In the genomic region with DNA sequence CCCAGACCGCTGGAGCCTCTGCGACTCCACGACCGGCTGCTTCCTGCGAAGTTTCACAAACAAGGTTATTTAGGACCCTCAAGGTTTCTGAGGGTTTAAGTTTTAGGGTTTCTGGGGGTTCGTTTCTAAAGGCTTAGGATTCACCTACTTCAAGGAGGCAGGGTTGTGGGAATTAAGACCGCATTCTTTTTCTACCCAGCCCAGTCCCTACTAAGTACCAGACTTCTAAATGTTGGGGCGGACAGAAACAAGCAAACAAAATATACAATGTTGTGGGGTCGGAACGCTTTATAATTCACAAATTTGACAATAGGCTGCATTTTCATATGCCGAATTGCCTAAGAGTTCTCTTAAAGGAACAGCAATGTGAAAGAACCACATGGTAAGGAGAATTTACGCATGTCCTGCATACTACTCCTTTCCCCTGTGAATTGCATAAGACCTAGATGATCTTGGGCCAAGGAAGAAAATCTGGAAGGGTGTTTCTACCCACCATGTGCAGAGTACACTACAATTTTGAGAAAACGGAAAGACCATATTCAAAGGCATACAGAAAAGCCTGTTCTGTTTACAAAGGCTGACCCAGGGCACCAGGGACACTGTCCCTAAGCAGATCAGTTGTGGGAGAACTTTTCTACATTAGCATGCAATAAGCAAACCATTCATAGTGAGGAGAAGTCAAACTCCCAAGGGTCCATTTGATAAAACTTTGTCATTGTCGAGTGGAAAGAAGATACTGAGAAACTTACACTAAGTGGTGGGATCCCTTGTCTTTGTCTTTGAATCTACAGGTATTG, we compare ENCODE assay signal across 1 cellular context.
TF ChIP-seq lines count a peak whose summit lies in the region.

No MANE protein-coding gene starts in this region.

TF ChIP-seq in HepG2, 621 proteins besides CTCF, POLR2A, EP300 and RAD21 (continued from another document and continues in another):
- no peak for TF ChIP-seq REST (IDR thresholded peaks at IDR 0.05; ENCODE audit: borderline replicate concordance in 1 of 2, low read depth in 1 of 2, low read length in 2 of 2)
- TF ChIP-seq CAMTA2 (CRISPR knock-in tag; IDR thresholded peaks at IDR 0.05; ENCODE audit: borderline replicate concordance), result no peak
- no peak for TF ChIP-seq RFX3 (CRISPR knock-in tag; IDR thresholded peaks at IDR 0.05)
- TF ChIP-seq JARID2 (CRISPR knock-in tag; IDR thresholded peaks at IDR 0.05; ENCODE audit: insufficient replicate concordance), result no peak
- no peak for TF ChIP-seq SP4 (CRISPR knock-in tag; IDR thresholded peaks at IDR 0.05)
- TF ChIP-seq, protein P1, sequence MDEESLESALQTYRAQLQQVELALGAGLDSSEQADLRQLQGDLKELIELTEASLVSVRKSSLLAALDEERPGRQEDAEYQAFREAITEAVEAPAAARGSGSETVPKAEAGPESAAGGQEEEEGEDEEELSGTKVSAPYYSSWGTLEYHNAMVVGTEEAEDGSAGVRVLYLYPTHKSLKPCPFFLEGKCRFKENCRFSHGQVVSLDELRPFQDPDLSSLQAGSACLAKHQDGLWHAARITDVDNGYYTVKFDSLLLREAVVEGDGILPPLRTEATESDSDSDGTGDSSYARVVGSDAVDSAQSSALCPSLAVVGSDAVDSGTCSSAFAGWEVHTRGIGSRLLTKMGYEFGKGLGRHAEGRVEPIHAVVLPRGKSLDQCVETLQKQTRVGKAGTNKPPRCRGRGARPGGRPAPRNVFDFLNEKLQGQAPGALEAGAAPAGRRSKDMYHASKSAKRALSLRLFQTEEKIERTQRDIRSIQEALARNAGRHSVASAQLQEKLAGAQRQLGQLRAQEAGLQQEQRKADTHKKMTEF (CRISPR knock-in tag; IDR thresholded peaks at IDR 0.05), result no peak
- TF ChIP-seq KLF11 (CRISPR knock-in tag; IDR thresholded peaks at IDR 0.05), result no peak
- no peak for TF ChIP-seq ZNF781 (CRISPR knock-in tag; IDR thresholded peaks at IDR 0.05; ENCODE audit: borderline replicate concordance, not compliant biosample characterization)
- TF ChIP-seq CEBPG (CRISPR knock-in tag; IDR thresholded peaks at IDR 0.05), result peak; percentile 71
- TF ChIP-seq SMAD3 (CRISPR knock-in tag; IDR thresholded peaks at IDR 0.05), result no peak
- no peak for TF ChIP-seq HOXD1 (CRISPR knock-in tag; IDR thresholded peaks at IDR 0.05)
- TF ChIP-seq ZNF3 (CRISPR knock-in tag; IDR thresholded peaks at IDR 0.05), result no peak
- no peak for TF ChIP-seq ZFP1 (CRISPR knock-in tag; IDR thresholded peaks at IDR 0.05)
- TF ChIP-seq KDM3A (CRISPR knock-in tag; IDR thresholded peaks at IDR 0.05; ENCODE audit: low read depth), result no peak
- TF ChIP-seq, protein P2, sequence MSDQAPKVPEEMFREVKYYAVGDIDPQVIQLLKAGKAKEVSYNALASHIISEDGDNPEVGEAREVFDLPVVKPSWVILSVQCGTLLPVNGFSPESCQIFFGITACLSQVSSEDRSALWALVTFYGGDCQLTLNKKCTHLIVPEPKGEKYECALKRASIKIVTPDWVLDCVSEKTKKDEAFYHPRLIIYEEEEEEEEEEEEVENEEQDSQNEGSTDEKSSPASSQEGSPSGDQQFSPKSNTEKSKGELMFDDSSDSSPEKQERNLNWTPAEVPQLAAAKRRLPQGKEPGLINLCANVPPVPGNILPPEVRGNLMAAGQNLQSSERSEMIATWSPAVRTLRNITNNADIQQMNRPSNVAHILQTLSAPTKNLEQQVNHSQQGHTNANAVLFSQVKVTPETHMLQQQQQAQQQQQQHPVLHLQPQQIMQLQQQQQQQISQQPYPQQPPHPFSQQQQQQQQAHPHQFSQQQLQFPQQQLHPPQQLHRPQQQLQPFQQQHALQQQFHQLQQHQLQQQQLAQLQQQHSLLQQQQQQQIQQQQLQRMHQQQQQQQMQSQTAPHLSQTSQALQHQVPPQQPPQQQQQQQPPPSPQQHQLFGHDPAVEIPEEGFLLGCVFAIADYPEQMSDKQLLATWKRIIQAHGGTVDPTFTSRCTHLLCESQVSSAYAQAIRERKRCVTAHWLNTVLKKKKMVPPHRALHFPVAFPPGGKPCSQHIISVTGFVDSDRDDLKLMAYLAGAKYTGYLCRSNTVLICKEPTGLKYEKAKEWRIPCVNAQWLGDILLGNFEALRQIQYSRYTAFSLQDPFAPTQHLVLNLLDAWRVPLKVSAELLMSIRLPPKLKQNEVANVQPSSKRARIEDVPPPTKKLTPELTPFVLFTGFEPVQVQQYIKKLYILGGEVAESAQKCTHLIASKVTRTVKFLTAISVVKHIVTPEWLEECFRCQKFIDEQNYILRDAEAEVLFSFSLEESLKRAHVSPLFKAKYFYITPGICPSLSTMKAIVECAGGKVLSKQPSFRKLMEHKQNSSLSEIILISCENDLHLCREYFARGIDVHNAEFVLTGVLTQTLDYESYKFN (CRISPR knock-in tag; conservative IDR thresholded peaks at IDR 0.05), result peak; percentile 60
- TF ChIP-seq CCDC6 (CRISPR knock-in tag; IDR thresholded peaks at IDR 0.05), result 0 out of 2 replicates have a peak, but pooled peaks have one; percentile 37
- peak; percentile 63 for TF ChIP-seq FOXA3 (CRISPR knock-in tag; IDR thresholded peaks at IDR 0.05)
- TF ChIP-seq ZNF33A (CRISPR knock-in tag; IDR thresholded peaks at IDR 0.05; ENCODE audit: borderline replicate concordance), result no peak
- no peak for TF ChIP-seq SPEN (CRISPR knock-in tag; IDR thresholded peaks at IDR 0.05; ENCODE audit: low read depth)
- no peak for TF ChIP-seq FOXA1 (IDR thresholded peaks at IDR 0.05)
- TF ChIP-seq FOXA1 (CRISPR knock-in tag; IDR thresholded peaks at IDR 0.05), result peak; percentile 62
- TF ChIP-seq SP2 (CRISPR knock-in tag; IDR thresholded peaks at IDR 0.05), result no peak
- TF ChIP-seq ZFP36L1 (CRISPR knock-in tag; IDR thresholded peaks at IDR 0.05), result no peak
- no peak for TF ChIP-seq ISX (CRISPR knock-in tag; conservative IDR thresholded peaks at IDR 0.05)
- TF ChIP-seq ZNF839 (CRISPR knock-in tag; IDR thresholded peaks at IDR 0.05; ENCODE audit: borderline replicate concordance), result no peak
- no peak for TF ChIP-seq ETS1 (CRISPR knock-in tag; IDR thresholded peaks at IDR 0.05)
- TF ChIP-seq, protein P3, sequence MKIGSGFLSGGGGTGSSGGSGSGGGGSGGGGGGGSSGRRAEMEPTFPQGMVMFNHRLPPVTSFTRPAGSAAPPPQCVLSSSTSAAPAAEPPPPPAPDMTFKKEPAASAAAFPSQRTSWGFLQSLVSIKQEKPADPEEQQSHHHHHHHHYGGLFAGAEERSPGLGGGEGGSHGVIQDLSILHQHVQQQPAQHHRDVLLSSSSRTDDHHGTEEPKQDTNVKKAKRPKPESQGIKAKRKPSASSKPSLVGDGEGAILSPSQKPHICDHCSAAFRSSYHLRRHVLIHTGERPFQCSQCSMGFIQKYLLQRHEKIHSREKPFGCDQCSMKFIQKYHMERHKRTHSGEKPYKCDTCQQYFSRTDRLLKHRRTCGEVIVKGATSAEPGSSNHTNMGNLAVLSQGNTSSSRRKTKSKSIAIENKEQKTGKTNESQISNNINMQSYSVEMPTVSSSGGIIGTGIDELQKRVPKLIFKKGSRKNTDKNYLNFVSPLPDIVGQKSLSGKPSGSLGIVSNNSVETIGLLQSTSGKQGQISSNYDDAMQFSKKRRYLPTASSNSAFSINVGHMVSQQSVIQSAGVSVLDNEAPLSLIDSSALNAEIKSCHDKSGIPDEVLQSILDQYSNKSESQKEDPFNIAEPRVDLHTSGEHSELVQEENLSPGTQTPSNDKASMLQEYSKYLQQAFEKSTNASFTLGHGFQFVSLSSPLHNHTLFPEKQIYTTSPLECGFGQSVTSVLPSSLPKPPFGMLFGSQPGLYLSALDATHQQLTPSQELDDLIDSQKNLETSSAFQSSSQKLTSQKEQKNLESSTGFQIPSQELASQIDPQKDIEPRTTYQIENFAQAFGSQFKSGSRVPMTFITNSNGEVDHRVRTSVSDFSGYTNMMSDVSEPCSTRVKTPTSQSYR (CRISPR knock-in tag; IDR thresholded peaks at IDR 0.05; ENCODE audit: borderline replicate concordance), result no peak
- TF ChIP-seq, protein P4, sequence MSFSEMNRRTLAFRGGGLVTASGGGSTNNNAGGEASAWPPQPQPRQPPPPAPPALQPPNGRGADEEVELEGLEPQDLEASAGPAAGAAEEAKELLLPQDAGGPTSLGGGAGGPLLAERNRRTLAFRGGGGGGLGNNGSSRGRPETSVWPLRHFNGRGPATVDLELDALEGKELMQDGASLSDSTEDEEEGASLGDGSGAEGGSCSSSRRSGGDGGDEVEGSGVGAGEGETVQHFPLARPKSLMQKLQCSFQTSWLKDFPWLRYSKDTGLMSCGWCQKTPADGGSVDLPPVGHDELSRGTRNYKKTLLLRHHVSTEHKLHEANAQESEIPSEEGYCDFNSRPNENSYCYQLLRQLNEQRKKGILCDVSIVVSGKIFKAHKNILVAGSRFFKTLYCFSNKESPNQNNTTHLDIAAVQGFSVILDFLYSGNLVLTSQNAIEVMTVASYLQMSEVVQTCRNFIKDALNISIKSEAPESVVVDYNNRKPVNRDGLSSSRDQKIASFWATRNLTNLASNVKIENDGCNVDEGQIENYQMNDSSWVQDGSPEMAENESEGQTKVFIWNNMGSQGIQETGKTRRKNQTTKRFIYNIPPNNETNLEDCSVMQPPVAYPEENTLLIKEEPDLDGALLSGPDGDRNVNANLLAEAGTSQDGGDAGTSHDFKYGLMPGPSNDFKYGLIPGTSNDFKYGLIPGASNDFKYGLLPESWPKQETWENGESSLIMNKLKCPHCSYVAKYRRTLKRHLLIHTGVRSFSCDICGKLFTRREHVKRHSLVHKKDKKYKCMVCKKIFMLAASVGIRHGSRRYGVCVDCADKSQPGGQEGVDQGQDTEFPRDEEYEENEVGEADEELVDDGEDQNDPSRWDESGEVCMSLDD (CRISPR knock-in tag; IDR thresholded peaks at IDR 0.05; ENCODE audit: borderline replicate concordance), result no peak
- TF ChIP-seq PRPF4 (IDR thresholded peaks at IDR 0.05; ENCODE audit: low read depth, low read length, poor library complexity, severe bottlenecking), result no peak
- TF ChIP-seq ZNF710 (CRISPR knock-in tag; IDR thresholded peaks at IDR 0.05; ENCODE audit: borderline replicate concordance), result no peak
- TF ChIP-seq PHB2 (IDR thresholded peaks at IDR 0.05; ENCODE audit: partially characterized antibody), result no peak
- no peak for TF ChIP-seq ASH2L (IDR thresholded peaks at IDR 0.05; ENCODE audit: insufficient read length, low read depth, low read length)
- 0 out of 2 replicates have a peak, but pooled peaks have one; percentile 8 for TF ChIP-seq ZNF564 (CRISPR knock-in tag; IDR thresholded peaks at IDR 0.05)
- TF ChIP-seq ZNF615 (CRISPR knock-in tag; IDR thresholded peaks at IDR 0.05; ENCODE audit: borderline replicate concordance), result no peak
- no peak for TF ChIP-seq ZNF275 (CRISPR knock-in tag; IDR thresholded peaks at IDR 0.05; ENCODE audit: borderline replicate concordance)
- no peak for TF ChIP-seq ZNF501 (CRISPR knock-in tag; IDR thresholded peaks at IDR 0.05)
